ENCODE assay signal across 30 cellular contexts in the genomic region with DNA sequence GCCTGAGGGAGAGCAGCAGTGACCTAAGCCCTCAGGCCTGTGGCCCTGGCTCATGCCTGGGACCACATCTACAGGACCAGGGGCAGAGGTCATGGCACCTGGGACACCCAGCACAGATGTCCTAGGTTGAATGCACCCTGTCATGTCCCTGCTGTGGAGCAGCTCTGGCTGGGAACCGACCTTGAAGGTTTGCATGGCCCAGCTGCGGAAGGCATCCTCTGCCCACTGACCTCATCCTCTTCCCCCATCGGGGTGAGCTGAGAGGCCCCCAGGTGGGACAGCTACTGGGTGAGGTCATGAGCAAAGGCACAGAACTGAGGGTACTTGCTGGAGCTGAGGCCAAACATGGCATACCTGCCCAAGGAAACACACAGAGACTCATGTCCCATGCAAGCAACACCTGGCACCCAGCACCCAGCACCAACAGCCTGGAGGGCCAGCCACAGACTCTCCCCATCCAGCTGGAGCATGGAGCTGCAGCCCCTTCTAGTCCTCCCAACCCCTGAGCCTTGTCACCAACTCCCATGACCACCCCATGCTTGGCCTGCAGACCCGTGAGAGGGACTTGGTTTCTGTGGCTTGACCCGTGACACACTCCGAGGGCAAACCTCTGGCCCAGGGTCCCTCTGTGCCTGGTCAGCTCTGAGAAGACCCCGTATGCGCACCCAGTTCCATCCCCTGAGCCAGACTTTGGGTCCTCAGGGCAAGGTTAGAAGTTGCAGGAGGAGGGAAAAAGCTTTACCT.
"Had no signal": no experiment of that assay in that cellular context is flagged by ENCODE, and none has a peak within 500 bp of the region (broad histone marks: within the 10 kb centered on the region; RNA-seq: fewer than 3 reads in every experiment).

No MANE protein-coding gene starts in this region.

- DNase-seq: activated CD4-positive, alpha-beta memory T cell treated with anti-CD3 and anti-CD28 coated beads, Interleukin-2, amount 10 ng/mL, durations not matched to agents 7 days and 5 days; activated CD4-positive, alpha-beta T cell treated with anti-CD3 and anti-CD28 coated beads for 36 hours; activated CD4-positive, alpha-beta T cell treated with anti-CD3 and anti-CD28 coated beads, Interleukin-2, amount 10 ng/mL, durations not matched to agents 24 days and 14 days; activated CD4-positive, CD25-positive, alpha-beta regulatory T cell; activated CD4-positive, CD25-positive, alpha-beta regulatory T cell treated with anti-CD3 and anti-CD28 coated beads, Interleukin-2, amount 50 U/mL, for 72 hours; activated CD8-positive, alpha-beta memory T cell treated with anti-CD3 and anti-CD28 coated beads, Interleukin-2, amount 50 U/mL, for 48 hours; activated gamma-delta T cell; activated naive CD4-positive, alpha-beta T cell; activated naive CD4-positive, alpha-beta T cell treated with anti-CD3 and anti-CD28 coated beads, Interleukin-2, amount 10 ng/mL, durations not matched to agents 7 days and 5 days; activated T-cell treated with anti-CD3 and anti-CD28 coated beads for 4 hours; activated T-cell treated with anti-CD3 and anti-CD28 coated beads, Interleukin-2, amount 50 U/mL, for 24 hours; activated T-cell treated with anti-CD3 and anti-CD28 coated beads, Interleukin-2, amount 50 U/mL, for 72 hours; adrenal gland; amygdala; aorta; body of pancreas; central memory CD4-positive, alpha-beta T cell; effector memory CD4-positive, alpha-beta T cell; endodermal cell; foreskin fibroblast; T-helper 1 cell; T-helper 17 cell had no signal

- H3K4me3 Mint-ChIP-seq: activated CD4-positive, alpha-beta memory T cell treated with anti-CD3 and anti-CD28 coated beads, Interleukin-2, amount 10 ng/mL, durations not matched to agents 7 days and 5 days; activated CD4-positive, alpha-beta T cell treated with anti-CD3 and anti-CD28 coated beads for 36 hours; activated CD4-positive, alpha-beta T cell treated with anti-CD3 and anti-CD28 coated beads, Interleukin-2, amount 10 ng/mL, durations not matched to agents 24 days and 14 days; activated naive CD4-positive, alpha-beta T cell treated with anti-CD3 and anti-CD28 coated beads, Interleukin-2, amount 10 ng/mL, durations not matched to agents 7 days and 5 days; activated T-cell treated with anti-CD3 and anti-CD28 coated beads, Interleukin-2, amount 50 U/mL, for 24 hours; activated T-cell treated with anti-CD3 and anti-CD28 coated beads, Interleukin-2, amount 50 U/mL, for 72 hours; dendritic cell treated with granulocyte-macrophage colony-stimulating factor and Interleukin-4, amounts not matched to agents 40 ng/mL and 50 ng/mL, for 4 days; endodermal cell; T-helper 17 cell; T-helper 2 cell treated with Interferon-gamma antibody and Interleukin-4, amounts not matched to agents 5 μg/mL and 100 μg/mL, for 36 hours had no signal

- H3K9me3 ChIP-seq: adrenal gland, body of pancreas had no signal

- FAIRE-seq: frontal cortex had no signal

- H3K4me3 ChIP-seq: adrenal gland, body of pancreas, cardiac muscle cell, coronary artery, dorsolateral prefrontal cortex had no signal

- H3K9me3 Mint-ChIP-seq: activated CD4-positive, alpha-beta memory T cell treated with anti-CD3 and anti-CD28 coated beads, Interleukin-2, amount 10 ng/mL, durations not matched to agents 7 days and 5 days; activated CD4-positive, alpha-beta T cell treated with anti-CD3 and anti-CD28 coated beads, Interleukin-2, amount 10 ng/mL, durations not matched to agents 24 days and 14 days; activated naive CD4-positive, alpha-beta T cell treated with anti-CD3 and anti-CD28 coated beads, Interleukin-2, amount 10 ng/mL, durations not matched to agents 7 days and 5 days; activated naive CD4-positive, alpha-beta T cell treated with anti-CD3 and anti-CD28 coated beads, Interleukin-2, amount 50 U/mL, for 72 hours; activated T-cell treated with anti-CD3 and anti-CD28 coated beads, Interleukin-2, amount 50 U/mL, for 24 hours; activated T-cell treated with anti-CD3 and anti-CD28 coated beads, Interleukin-2, amount 50 U/mL, for 72 hours; dendritic cell treated with granulocyte-macrophage colony-stimulating factor and Interleukin-4, amounts not matched to agents 40 ng/mL and 50 ng/mL, for 4 days; endodermal cell; T-helper 2 cell treated with Interferon-gamma antibody and Interleukin-4, amounts not matched to agents 5 μg/mL and 100 μg/mL, for 36 hours had no signal

- H3K36me3 ChIP-seq: adrenal gland, cardiac muscle cell had no signal

- H3K36me3 Mint-ChIP-seq: activated naive CD4-positive, alpha-beta T cell treated with anti-CD3 and anti-CD28 coated beads, Interleukin-2, amount 10 ng/mL, durations not matched to agents 7 days and 5 days; activated naive CD4-positive, alpha-beta T cell treated with anti-CD3 and anti-CD28 coated beads, Interleukin-2, amount 50 U/mL, for 72 hours had no signal

- H3K4me1 ChIP-seq: adrenal gland, body of pancreas had no signal

- H3K27ac Mint-ChIP-seq: activated CD4-positive, alpha-beta memory T cell treated with anti-CD3 and anti-CD28 coated beads, Interleukin-2, amount 10 ng/mL, durations not matched to agents 7 days and 5 days; activated CD4-positive, alpha-beta T cell treated with anti-CD3 and anti-CD28 coated beads for 36 hours; activated CD4-positive, alpha-beta T cell treated with anti-CD3 and anti-CD28 coated beads, Interleukin-2, amount 10 ng/mL, durations not matched to agents 24 days and 14 days; activated naive CD4-positive, alpha-beta T cell treated with anti-CD3 and anti-CD28 coated beads, Interleukin-2, amount 10 ng/mL, durations not matched to agents 7 days and 5 days; activated naive CD4-positive, alpha-beta T cell treated with anti-CD3 and anti-CD28 coated beads, Interleukin-2, amount 50 U/mL, for 72 hours; activated T-cell treated with anti-CD3 and anti-CD28 coated beads, Interleukin-2, amount 50 U/mL, for 24 hours; activated T-cell treated with anti-CD3 and anti-CD28 coated beads, Interleukin-2, amount 50 U/mL, for 72 hours; dendritic cell treated with granulocyte-macrophage colony-stimulating factor and Interleukin-4, amounts not matched to agents 40 ng/mL and 50 ng/mL, for 4 days; endodermal cell; T-helper 17 cell; T-helper 2 cell treated with Interferon-gamma antibody and Interleukin-4, amounts not matched to agents 5 μg/mL and 100 μg/mL, for 36 hours had no signal

- H3K4me1 Mint-ChIP-seq: activated CD4-positive, alpha-beta memory T cell treated with anti-CD3 and anti-CD28 coated beads, Interleukin-2, amount 10 ng/mL, durations not matched to agents 7 days and 5 days; activated CD4-positive, alpha-beta T cell treated with anti-CD3 and anti-CD28 coated beads for 36 hours; activated CD4-positive, alpha-beta T cell treated with anti-CD3 and anti-CD28 coated beads, Interleukin-2, amount 10 ng/mL, durations not matched to agents 24 days and 14 days; activated naive CD4-positive, alpha-beta T cell treated with anti-CD3 and anti-CD28 coated beads, Interleukin-2, amount 10 ng/mL, durations not matched to agents 7 days and 5 days; endodermal cell; T-helper 17 cell had no signal

- H3K27me3 ChIP-seq: adrenal gland, body of pancreas, cardiac muscle cell, dorsolateral prefrontal cortex had no signal

- H3K27ac ChIP-seq: adrenal gland, body of pancreas, cardiac muscle cell, coronary artery, dorsolateral prefrontal cortex had no signal

- ATAC-seq: activated CD4-positive, alpha-beta T cell treated with anti-CD3 and anti-CD28 coated beads for 36 hours; activated naive CD4-positive, alpha-beta T cell treated with anti-CD3 and anti-CD28 coated beads, Interleukin-2, amount 50 U/mL, for 72 hours; activated T-cell treated with anti-CD3 and anti-CD28 coated beads, Interleukin-2, amount 50 U/mL, for 72 hours; body of pancreas; esophagus mucosa; T-helper 17 cell had no signal

- H3K27me3 Mint-ChIP-seq: activated CD4-positive, alpha-beta memory T cell treated with anti-CD3 and anti-CD28 coated beads, Interleukin-2, amount 10 ng/mL, durations not matched to agents 7 days and 5 days; activated CD4-positive, alpha-beta T cell treated with anti-CD3 and anti-CD28 coated beads for 36 hours; activated CD4-positive, alpha-beta T cell treated with anti-CD3 and anti-CD28 coated beads, Interleukin-2, amount 10 ng/mL, durations not matched to agents 24 days and 14 days; activated naive CD4-positive, alpha-beta T cell treated with anti-CD3 and anti-CD28 coated beads, Interleukin-2, amount 10 ng/mL, durations not matched to agents 7 days and 5 days; activated T-cell treated with anti-CD3 and anti-CD28 coated beads, Interleukin-2, amount 50 U/mL, for 24 hours had no signal
